In genomic region chr5:149452665-149453617, GRCh38 we compare ENCODE assay signal across 9 cellular contexts.
A peak's percentile ranks its signal among the peaks of the same experiment; 100 is the strongest.
DNase-seq lines count a peak whose midpoint lies in the region; ATAC-seq and TF ChIP-seq lines count a peak whose summit lies in the region.
"Had no signal": no experiment of that assay in that cellular context is flagged by ENCODE, and none has a peak within 500 bp of the region (broad histone marks: within the 10 kb centered on the region; RNA-seq: fewer than 3 reads in every experiment).

No MANE protein-coding gene starts in this region.

- TF ChIP-seq CTCF in brain (conservative IDR thresholded peaks at IDR 0.05): no peak

- H3K36me3 ChIP-seq in H7 (replicated peaks; ENCODE audit: control insufficient read depth, insufficient read depth, low read length) (no peaks in the 10 kb centered on the region), skeletal muscle tissue (ENCODE audit: control insufficient read depth in 3 of 3, insufficient read depth in 3 of 3, low read length in 3 of 3) (no peaks in the 10 kb centered on the region)

- H3K27ac ChIP-seq in skeletal muscle tissue (ENCODE audit: low read depth, low read length): peak overlapping the region; percentile 71

- peak overlapping the region; percentile 28 to 63 (median 60) for H3K9ac ChIP-seq in skeletal muscle tissue (ENCODE audit: low read depth in 1 of 3, low read length in 3 of 3)

- H3K4me1 ChIP-seq in skeletal muscle tissue (ENCODE audit: control insufficient read depth in 3 of 3, insufficient read depth in 3 of 3, low read length in 3 of 3): peaks cover 60 to 73% (median 71%) of the 10 kb centered on the region in 3 donors

- CTCF ChIA-PET in T-cell (lab: Charles Lee): no interaction called here

- H3K27ac Mint-ChIP-seq in brain (peak overlapping the region in 3 of 5 experiments; percentile 62 to 93 (median 89)), T-cell (no peak overlapping the region)

- no peaks in the 10 kb centered on the region for H3K27me3 Mint-ChIP-seq in brain
- H3K27me3 Mint-ChIP-seq in T-cell: no peaks in the 10 kb centered on the region

- H3K4me3 Mint-ChIP-seq in brain (no peak overlapping the region), T-cell (no peak overlapping the region)
- H3K4me3 Mint-ChIP-seq: stimulated activated effector memory CD8-positive, alpha-beta T cell treated with anti-CD3 and anti-CD28 coated beads, Interleukin-12 subunit alpha, Interleukin-12 subunit beta, amount 100 ng/mL, for 72 hours had no signal

- no peaks in the 10 kb centered on the region for H3K9me3 ChIP-seq in skeletal muscle tissue (ENCODE audit: control insufficient read depth in 3 of 3, low read length in 3 of 3)

- peaks cover 58% of the 10 kb centered on the region for H3K4me1 Mint-ChIP-seq in brain
- H3K4me1 Mint-ChIP-seq in T-cell: peaks cover 0 to 7% (median 0%) of the 10 kb centered on the region in 3 donors
- H3K4me1 Mint-ChIP-seq: stimulated activated effector memory CD8-positive, alpha-beta T cell treated with anti-CD3 and anti-CD28 coated beads, Interleukin-12 subunit alpha, Interleukin-12 subunit beta, amount 100 ng/mL, for 72 hours had no signal

- POLR2A ChIA-PET in T-cell (lab: Charles Lee): no interaction called here

- H3K27me3 ChIP-seq in H7 (ENCODE audit: control insufficient read depth, insufficient read depth, low read length) (no peaks in the 10 kb centered on the region), skeletal muscle tissue (ENCODE audit: control insufficient read depth in 3 of 3, insufficient read depth in 3 of 3, low read length in 3 of 3) (no peaks in the 10 kb centered on the region)

- ATAC-seq in T-cell (replicated peaks in 1 of 4): no peak
- ATAC-seq in HG02610 (IDR thresholded peaks at IDR 0.05; ENCODE audit: unreplicated experiment): no peak
- no peak for ATAC-seq in HG03460 (IDR thresholded peaks at IDR 0.05; ENCODE audit: unreplicated experiment)
- ATAC-seq: stimulated activated effector memory CD8-positive, alpha-beta T cell treated with anti-CD3 and anti-CD28 coated beads, Interleukin-12 subunit alpha, Interleukin-12 subunit beta, amount 100 ng/mL, for 72 hours had no signal

- H3K9me3 Mint-ChIP-seq in brain: no peaks in the 10 kb centered on the region
- no peaks in the 10 kb centered on the region for H3K9me3 Mint-ChIP-seq in T-cell
- H3K9me3 Mint-ChIP-seq: stimulated activated effector memory CD8-positive, alpha-beta T cell treated with anti-CD3 and anti-CD28 coated beads, Interleukin-12 subunit alpha, Interleukin-12 subunit beta, amount 100 ng/mL, for 72 hours had no signal

- H3K36me3 Mint-ChIP-seq in brain: no peaks in the 10 kb centered on the region
- H3K36me3 Mint-ChIP-seq in T-cell: no peaks in the 10 kb centered on the region
- H3K36me3 Mint-ChIP-seq: stimulated activated effector memory CD8-positive, alpha-beta T cell treated with anti-CD3 and anti-CD28 coated beads, Interleukin-12 subunit alpha, Interleukin-12 subunit beta, amount 100 ng/mL, for 72 hours had no signal

- no peak overlapping the region for H3K4me3 ChIP-seq in H7 (ENCODE audit: insufficient read depth, low read depth, low read length)
- H3K4me3 ChIP-seq in skeletal muscle tissue (ENCODE audit: low read length in 3 of 3): peak overlapping the region in 1 of 3 donors; percentile 49

- DNase-seq in H7: peak; percentile 77
- DNase-seq in iPS-NIHi11 (ENCODE audit: low spot score): peak; percentile 80
- no peak for DNase-seq in T-cell
- DNase-seq in activated naive CD4-positive, alpha-beta T cell treated with Interleukin-2 at 50 U/mL for 16 hours: no peak

Comparison
In these comparisons a context has a peak if more than half of its experiments do, and no peak if none do; other contexts are left out.
1. DNase-seq: peak in H7 (single experiment) and iPS-NIHi11 (single experiment); none in T-cell (0 of 34) and activated naive CD4-positive, alpha-beta T cell treated with Interleukin-2 at 50 U/mL for 16 hours (single experiment).
2. H3K27ac Mint-ChIP-seq: peak in brain (3 of 5); none in T-cell (0 of 2).